In genomic region chr6:161035981-161036263, GRCh38 we compare ENCODE assay signal across 23 cellular contexts.
"Had no signal": no experiment of that assay in that cellular context is flagged by ENCODE, and none has a peak within 500 bp of the region (broad histone marks: within the 10 kb centered on the region; RNA-seq: fewer than 3 reads in every experiment).

No MANE protein-coding gene starts in this region.

- H3K9me3 Mint-ChIP-seq: activated CD8-positive, alpha-beta T cell treated with anti-CD3 and anti-CD28 coated beads for 36 hours; activated naive CD8-positive, alpha-beta T cell treated with anti-CD3 and anti-CD28 coated beads for 36 hours; T-cell had no signal

- H3K27me3 ChIP-seq: brain microvascular endothelial cell, cardiac muscle cell had no signal

- ATAC-seq: activated CD4-positive, CD25-positive, alpha-beta regulatory T cell treated with anti-CD3 and anti-CD28 coated beads, Interleukin-2, amount 50 U/mL, for 24 hours; activated CD8-positive, alpha-beta T cell treated with anti-CD3 and anti-CD28 coated beads for 36 hours; T-cell had no signal

- H3K27me3 Mint-ChIP-seq: activated CD8-positive, alpha-beta T cell treated with anti-CD3 and anti-CD28 coated beads for 36 hours; activated naive CD8-positive, alpha-beta T cell treated with anti-CD3 and anti-CD28 coated beads for 36 hours; T-cell had no signal

- H3K27ac Mint-ChIP-seq: activated CD8-positive, alpha-beta T cell treated with anti-CD3 and anti-CD28 coated beads for 36 hours; activated naive CD8-positive, alpha-beta T cell treated with anti-CD3 and anti-CD28 coated beads for 36 hours; T-cell had no signal

- H3K27ac ChIP-seq: brain microvascular endothelial cell, cardiac muscle cell, PC-9, SK-N-MC, WERI-Rb-1 had no signal

- H3K36me3 ChIP-seq: brain microvascular endothelial cell had no signal

- H3K4me3 Mint-ChIP-seq: activated CD8-positive, alpha-beta T cell treated with anti-CD3 and anti-CD28 coated beads for 36 hours; activated naive CD8-positive, alpha-beta T cell treated with anti-CD3 and anti-CD28 coated beads for 36 hours; T-cell had no signal

- DNase-seq: activated CD4-positive, alpha-beta T cell treated with anti-CD3 and anti-CD28 coated beads for 4 hours; activated CD8-positive, alpha-beta memory T cell treated with anti-CD3 and anti-CD28 coated beads, Interleukin-2, amount 50 U/mL, for 4 hours; activated CD8-positive, alpha-beta T cell treated with anti-CD3 and anti-CD28 coated beads for 36 hours; activated effector memory CD4-positive, alpha-beta T cell treated with Interleukin-2 at 50 U/mL for 16 hours; activated naive CD4-positive, alpha-beta T cell treated with Interleukin-2 at 50 U/mL for 16 hours; activated naive CD8-positive, alpha-beta T cell treated with anti-CD3 and anti-CD28 coated beads for 36 hours; activated T-cell treated with anti-CD3 and anti-CD28 coated beads, Interleukin-2, amount 50 U/mL, for 1 hour; brain microvascular endothelial cell; MM.1S; NCI-H1105 treated with DMSO at 0.1 percent for 48 hours; NCI-H1436 treated with DMSO at 0.1 percent for 48 hours; NCI-H187; NCI-H2081; NCI-H446; NCI-H524; PC-9; SIG-M5; T-cell; WERI-Rb-1 had no signal

- H3K4me2 ChIP-seq: PC-9 had no signal

- FAIRE-seq: colon had no signal

- H3K4me3 ChIP-seq: cardiac muscle cell, PC-9, SK-N-MC had no signal

- H2AFZ ChIP-seq: PC-9 had no signal
